In the genomic region with DNA sequence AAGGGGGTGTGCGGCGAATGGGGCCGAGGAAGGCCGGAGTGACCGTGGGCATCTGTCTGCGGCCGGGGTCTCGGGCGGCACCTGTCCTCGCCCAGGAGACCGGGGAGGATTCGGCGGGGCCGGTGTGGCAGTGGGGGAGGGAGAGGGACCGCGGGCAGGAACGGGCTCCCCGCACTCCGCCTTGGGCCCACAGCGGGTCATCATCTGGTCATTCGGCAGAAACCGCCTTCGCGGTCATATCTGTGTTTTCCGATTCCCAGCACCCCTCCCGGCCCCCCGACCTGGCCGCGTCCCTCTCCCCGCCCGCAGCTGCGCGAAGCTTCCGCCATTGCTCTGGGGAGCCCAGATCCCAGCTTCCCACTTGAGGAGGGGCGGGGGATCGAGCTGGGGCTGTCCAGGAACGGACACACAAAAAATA, we compare ENCODE assay signal across 8 cellular contexts. TPM values are rescaled to one million over a fixed set of nuclear protein-coding genes. Genes with fewer than 3 reads are reported as not detected.
DNase-seq lines count a peak whose midpoint lies in the region; ATAC-seq, FAIRE-seq and TF ChIP-seq lines count a peak whose summit lies in the region.

No MANE protein-coding gene starts in this region.

- TF ChIP-seq CTCF in cardiac muscle cell (IDR thresholded peaks at IDR 0.05; ENCODE audit: low read depth, low read length) (no peak), neutrophil (IDR thresholded peaks at IDR 0.05) (no peak)

- no peaks in the 10 kb centered on the region for H3K9me3 Mint-ChIP-seq in activated naive CD4-positive, alpha-beta T cell treated with anti-CD3 and anti-CD28 coated beads, Interleukin-2, amount 50 U/mL, for 72 hours

- H3K36me3 Mint-ChIP-seq in activated naive CD4-positive, alpha-beta T cell treated with anti-CD3 and anti-CD28 coated beads, Interleukin-2, amount 50 U/mL, for 72 hours: peaks cover 14 to 20% of the 10 kb centered on the region in 2 donors

- FAIRE-seq in GM12891 (lab: Jason Lieb, UNC): no peak

- H3K4me1 ChIP-seq in cardiac muscle cell (ENCODE audit: low read depth) (peaks cover 20% of the 10 kb centered on the region), neutrophil (ENCODE audit: control insufficient read depth in 1 of 2, insufficient read depth in 1 of 2, low read depth in 1 of 2, low read length in 1 of 2) (peaks cover 29 to 39% of the 10 kb centered on the region in 2 experiments)

- H3K27ac ChIP-seq in cardiac muscle cell: peak overlapping the region; percentile 92
- H3K27ac ChIP-seq in neutrophil: peak overlapping the region; percentile 86

- TF ChIP-seq POLR2A in GM12891 (IDR thresholded peaks at IDR 0.05; ENCODE audit: low read depth, low read length): no peak

- H3K27me3 ChIP-seq in cardiac muscle cell (no peaks in the 10 kb centered on the region), neutrophil (peaks cover 40% of the 10 kb centered on the region)

- no peak for TF ChIP-seq EP300 in Ishikawa (IDR thresholded peaks at IDR 0.05; ENCODE audit: borderline replicate concordance)

- peak overlapping the region; percentile 83 to 92 for H3K27ac Mint-ChIP-seq in activated naive CD4-positive, alpha-beta T cell treated with anti-CD3 and anti-CD28 coated beads, Interleukin-2, amount 50 U/mL, for 72 hours

- H3K4me3 ChIP-seq in cardiac muscle cell (peak overlapping the region; percentile 49), neutrophil (ENCODE audit: low read depth in 1 of 2, low read length in 1 of 2) (peak overlapping the region; percentile 90 to 95)

- no peaks in the 10 kb centered on the region for H3K9me3 ChIP-seq in cardiac muscle cell (ENCODE audit: low read depth)
- no peaks in the 10 kb centered on the region for H3K9me3 ChIP-seq in neutrophil

- H3K36me3 ChIP-seq in cardiac muscle cell: no peaks in the 10 kb centered on the region
- H3K36me3 ChIP-seq in neutrophil: peaks cover 15% of the 10 kb centered on the region

- ATAC-seq in activated naive CD4-positive, alpha-beta T cell treated with anti-CD3 and anti-CD28 coated beads, Interleukin-2, amount 50 U/mL, for 72 hours: no peak
- no peak for ATAC-seq in HG03521 (IDR thresholded peaks at IDR 0.05; ENCODE audit: unreplicated experiment)

- no peak for TF ChIP-seq RAD21 in Ishikawa (IDR thresholded peaks at IDR 0.05; ENCODE audit: low read depth)

- DNase-seq in COR-L47 (lab: John Stamatoyannopoulos, UW) (peak; percentile 27), cardiac muscle cell (ENCODE audit: low read depth in 1 of 2, low spot score in 1 of 2) (peak; percentile 58 to 80), GM12891 (ENCODE audit: insufficient read length, low spot score) (no peak), retina (no peak)
- no peak for DNase-seq in activated naive CD4-positive, alpha-beta T cell treated with anti-CD3 and anti-CD28 coated beads, Interleukin-2, amount 50 U/mL, for 72 hours (ENCODE audit: low spot score in 2 of 2)

TF ChIP-seq in Ishikawa, 13 proteins besides CTCF, POLR2A, EP300 and RAD21 (continues in another document):
- TF ChIP-seq, protein P1, sequence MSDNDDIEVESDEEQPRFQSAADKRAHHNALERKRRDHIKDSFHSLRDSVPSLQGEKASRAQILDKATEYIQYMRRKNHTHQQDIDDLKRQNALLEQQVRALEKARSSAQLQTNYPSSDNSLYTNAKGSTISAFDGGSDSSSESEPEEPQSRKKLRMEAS (IDR thresholded peaks at IDR 0.05): no peak; the same call in 1 of the 2 replicates
- TF ChIP-seq TAF1 (IDR thresholded peaks at IDR 0.05; ENCODE audit: low read depth) (no peak; the same call in 1 of the 2 replicates), CREB1 (IDR thresholded peaks at IDR 0.05; ENCODE audit: low read depth) (no peak), YY1 (IDR thresholded peaks at IDR 0.05; ENCODE audit: low read depth) (peak; percentile 82; the same call in 1 of the 2 replicates), CEBPB (IDR thresholded peaks at IDR 0.05) (no peak), NFIC (IDR thresholded peaks at IDR 0.05) (no peak)
- TF ChIP-seq, protein P2, sequence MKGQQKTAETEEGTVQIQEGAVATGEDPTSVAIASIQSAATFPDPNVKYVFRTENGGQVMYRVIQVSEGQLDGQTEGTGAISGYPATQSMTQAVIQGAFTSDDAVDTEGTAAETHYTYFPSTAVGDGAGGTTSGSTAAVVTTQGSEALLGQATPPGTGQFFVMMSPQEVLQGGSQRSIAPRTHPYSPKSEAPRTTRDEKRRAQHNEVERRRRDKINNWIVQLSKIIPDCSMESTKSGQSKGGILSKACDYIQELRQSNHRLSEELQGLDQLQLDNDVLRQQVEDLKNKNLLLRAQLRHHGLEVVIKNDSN (IDR thresholded peaks at IDR 0.05): no peak
- TF ChIP-seq, protein P3, sequence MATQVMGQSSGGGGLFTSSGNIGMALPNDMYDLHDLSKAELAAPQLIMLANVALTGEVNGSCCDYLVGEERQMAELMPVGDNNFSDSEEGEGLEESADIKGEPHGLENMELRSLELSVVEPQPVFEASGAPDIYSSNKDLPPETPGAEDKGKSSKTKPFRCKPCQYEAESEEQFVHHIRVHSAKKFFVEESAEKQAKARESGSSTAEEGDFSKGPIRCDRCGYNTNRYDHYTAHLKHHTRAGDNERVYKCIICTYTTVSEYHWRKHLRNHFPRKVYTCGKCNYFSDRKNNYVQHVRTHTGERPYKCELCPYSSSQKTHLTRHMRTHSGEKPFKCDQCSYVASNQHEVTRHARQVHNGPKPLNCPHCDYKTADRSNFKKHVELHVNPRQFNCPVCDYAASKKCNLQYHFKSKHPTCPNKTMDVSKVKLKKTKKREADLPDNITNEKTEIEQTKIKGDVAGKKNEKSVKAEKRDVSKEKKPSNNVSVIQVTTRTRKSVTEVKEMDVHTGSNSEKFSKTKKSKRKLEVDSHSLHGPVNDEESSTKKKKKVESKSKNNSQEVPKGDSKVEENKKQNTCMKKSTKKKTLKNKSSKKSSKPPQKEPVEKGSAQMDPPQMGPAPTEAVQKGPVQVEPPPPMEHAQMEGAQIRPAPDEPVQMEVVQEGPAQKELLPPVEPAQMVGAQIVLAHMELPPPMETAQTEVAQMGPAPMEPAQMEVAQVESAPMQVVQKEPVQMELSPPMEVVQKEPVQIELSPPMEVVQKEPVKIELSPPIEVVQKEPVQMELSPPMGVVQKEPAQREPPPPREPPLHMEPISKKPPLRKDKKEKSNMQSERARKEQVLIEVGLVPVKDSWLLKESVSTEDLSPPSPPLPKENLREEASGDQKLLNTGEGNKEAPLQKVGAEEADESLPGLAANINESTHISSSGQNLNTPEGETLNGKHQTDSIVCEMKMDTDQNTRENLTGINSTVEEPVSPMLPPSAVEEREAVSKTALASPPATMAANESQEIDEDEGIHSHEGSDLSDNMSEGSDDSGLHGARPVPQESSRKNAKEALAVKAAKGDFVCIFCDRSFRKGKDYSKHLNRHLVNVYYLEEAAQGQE (IDR thresholded peaks at IDR 0.05; ENCODE audit: low read depth): no peak

TF ChIP-seq in GM12891, 5 proteins besides CTCF, POLR2A, EP300 and RAD21:
- no peak for TF ChIP-seq SPI1 (IDR thresholded peaks at IDR 0.05; ENCODE audit: low read depth, low read length)
- TF ChIP-seq POU2F2 (IDR thresholded peaks at IDR 0.05; ENCODE audit: low read depth, low read length): no peak
- TF ChIP-seq POLR2AphosphoS5 (IDR thresholded peaks at IDR 0.05; ENCODE audit: low read depth, low read length): no peak
- no peak for TF ChIP-seq TAF1 (IDR thresholded peaks at IDR 0.05; ENCODE audit: low read depth, low read length)
- no peak for TF ChIP-seq PAX5 (IDR thresholded peaks at IDR 0.05; ENCODE audit: insufficient read depth, low read length, severe bottlenecking)

RNA-seq across cellular contexts. Expression of a gene that starts 0.8 kb away (rescaled TPM):
- 10 to 100 TPM; 46.9 to 92.6 TPM for total RNA-seq in activated naive CD4-positive, alpha-beta T cell treated with anti-CD3 and anti-CD28 coated beads, Interleukin-2, amount 50 U/mL, for 72 hours
- 62.5 and 89.9 TPM in 2 replicates for total RNA-seq in cardiac muscle cell
- polyA plus RNA-seq in cardiac muscle cell: 40.9 and 46.8 TPM in 2 replicates
- 39.0 TPM for polyA plus RNA-seq in GM12891 (2012; ENCODE audit: low read depth, missing spikeins)

RNA-seq across cellular contexts. Expression of a gene that starts 29.0 kb away (rescaled TPM):
- total RNA-seq in activated naive CD4-positive, alpha-beta T cell treated with anti-CD3 and anti-CD28 coated beads, Interleukin-2, amount 50 U/mL, for 72 hours: 1 to 10 TPM in 1 of 2 donors, under 1 TPM in 1; 0.75 to 1.1 TPM
- total RNA-seq in cardiac muscle cell: 15.1 and 16.7 TPM in 2 replicates
- polyA plus RNA-seq in cardiac muscle cell: 4.0 and 4.2 TPM in 2 replicates
- 0.08 TPM for polyA plus RNA-seq in GM12891 (2012; ENCODE audit: low read depth, missing spikeins)

Comparison
In these comparisons a context has a peak if more than half of its experiments do, and no peak if none do; other contexts are left out.
1. DNase-seq: peak in COR-L47 (single experiment) and cardiac muscle cell (2 of 2); none in activated naive CD4-positive, alpha-beta T cell treated with anti-CD3 and anti-CD28 coated beads, Interleukin-2, amount 50 U/mL, for 72 hours (0 of 2), GM12891 (single experiment) and retina (single experiment).